15 cellular contexts compared by ENCODE assay signal in the genomic region with DNA sequence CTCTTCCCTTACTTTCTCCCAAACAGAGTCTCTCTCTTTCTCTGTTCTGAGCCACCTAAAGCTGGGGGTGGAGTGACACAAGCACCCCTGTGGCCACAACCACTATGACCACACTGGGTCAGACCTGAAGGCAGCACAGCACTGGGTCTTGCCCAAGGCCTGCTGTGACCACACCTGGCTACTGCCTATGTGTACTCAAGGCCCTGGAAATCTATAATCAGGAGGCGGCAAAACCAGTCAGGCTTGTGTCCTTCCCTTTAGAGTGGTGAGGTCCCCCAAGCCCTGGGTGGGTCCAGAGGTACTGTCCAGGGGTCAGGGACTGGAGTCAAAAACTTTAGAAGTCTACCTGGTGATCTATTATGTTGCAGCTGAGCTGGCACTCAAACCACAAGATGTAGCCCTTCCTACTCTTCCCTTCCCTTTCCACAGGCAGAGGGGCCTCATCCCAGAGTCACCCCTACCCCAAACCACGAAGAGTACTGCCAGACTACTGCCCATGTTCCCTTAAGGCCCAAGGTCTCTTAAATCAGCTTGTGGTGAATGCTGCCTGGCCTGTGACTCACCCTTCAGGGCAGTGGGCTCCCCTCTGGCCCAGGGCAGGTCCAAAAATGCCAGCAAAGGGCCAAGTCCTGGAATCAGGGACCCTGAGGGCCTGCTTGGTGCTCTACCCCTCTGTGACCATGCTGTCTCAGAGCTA.
"Had no signal": no experiment of that assay in that cellular context is flagged by ENCODE, and none has a peak within 500 bp of the region (broad histone marks: within the 10 kb centered on the region; RNA-seq: fewer than 3 reads in every experiment).

No MANE protein-coding gene starts in this region.

- H3K27me3 Mint-ChIP-seq: central memory CD8-positive, alpha-beta T cell had no signal

- H3K27ac ChIP-seq: brain microvascular endothelial cell, colonic mucosa had no signal

- H3K4me3 ChIP-seq: colonic mucosa, heart left ventricle, transverse colon had no signal

- H3K36me3 ChIP-seq: brain microvascular endothelial cell, colonic mucosa, heart left ventricle, transverse colon had no signal

- H3K4me3 Mint-ChIP-seq: activated CD4-positive, alpha-beta T cell treated with anti-CD3 and anti-CD28 coated beads, Interleukin-2, amount 10 ng/mL, durations not matched to agents 7 days and 5 days; activated naive CD4-positive, alpha-beta T cell treated with anti-CD3 and anti-CD28 coated beads for 36 hours; activated T-cell treated with anti-CD3 and anti-CD28 coated beads, Interleukin-2, amount 50 U/mL, for 4 hours; central memory CD8-positive, alpha-beta T cell; natural killer cell treated with Interleukin-12 subunit alpha and Interleukin-12 subunit beta and Interleukin-15 and Interleukin-18, amount 100 ng/mL, for 72 hours had no signal

- H3K27ac Mint-ChIP-seq: activated naive CD4-positive, alpha-beta T cell treated with anti-CD3 and anti-CD28 coated beads for 36 hours; natural killer cell treated with Interleukin-12 subunit alpha and Interleukin-12 subunit beta and Interleukin-15 and Interleukin-18, amount 100 ng/mL, for 72 hours had no signal

- H3K27me3 ChIP-seq: brain microvascular endothelial cell, colonic mucosa, heart left ventricle, transverse colon had no signal

- ATAC-seq: activated CD4-positive, CD25-positive, alpha-beta regulatory T cell treated with anti-CD3 and anti-CD28 coated beads, Interleukin-2, amount 50 U/mL, for 24 hours; activated T-cell treated with anti-CD3 and anti-CD28 coated beads, Interleukin-2, amount 50 U/mL, for 4 hours; stimulated activated naive CD8-positive, alpha-beta T cell treated with anti-CD3 and anti-CD28 coated beads, Interleukin-15, Interleukin-2, amounts not matched to agents 100 U/mL and 50 U/mL, for 24 hours had no signal

- H3K4me1 Mint-ChIP-seq: activated CD4-positive, alpha-beta T cell treated with anti-CD3 and anti-CD28 coated beads, Interleukin-2, amount 10 ng/mL, durations not matched to agents 7 days and 5 days; central memory CD8-positive, alpha-beta T cell had no signal

- DNase-seq: activated CD4-positive, alpha-beta T cell treated with anti-CD3 and anti-CD28 coated beads, Interleukin-2, amount 10 ng/mL, durations not matched to agents 7 days and 5 days; activated CD8-positive, alpha-beta memory T cell treated with anti-CD3 and anti-CD28 coated beads, Interleukin-2, amount 50 U/mL, for 4 hours; activated naive CD4-positive, alpha-beta T cell treated with anti-CD3 and anti-CD28 coated beads for 36 hours; activated T-cell treated with anti-CD3 and anti-CD28 coated beads, Interleukin-2, amount 50 U/mL, for 4 hours; brain microvascular endothelial cell; colonic mucosa; heart left ventricle; stimulated activated CD8-positive, alpha-beta memory T cell treated with anti-CD3 and anti-CD28 coated beads, Interleukin-4, amount 100 ng/mL, for 48 hours; stimulated activated naive CD8-positive, alpha-beta T cell treated with anti-CD3 and anti-CD28 coated beads, Interleukin-15, Interleukin-2, amounts not matched to agents 100 U/mL and 50 U/mL, for 24 hours; T-helper 1 cell; T1000; transverse colon had no signal

- H3K9me3 ChIP-seq: colonic mucosa had no signal

- H3K4me1 ChIP-seq: colonic mucosa had no signal
